Comparison of ENCODE assay signal across 9 cellular contexts in genomic region chr7:97499204-97499603, GRCh38.
A peak's percentile ranks its signal among the peaks of the same experiment; 100 is the strongest.
DNase-seq lines count a peak whose midpoint lies in the region; ATAC-seq and TF ChIP-seq lines count a peak whose summit lies in the region.
"Had no signal": no experiment of that assay in that cellular context is flagged by ENCODE, and none has a peak within 500 bp of the region (broad histone marks: within the 10 kb centered on the region; RNA-seq: fewer than 3 reads in every experiment).

No MANE protein-coding gene starts in this region.

- no peaks in the 10 kb centered on the region for H3K4me1 Mint-ChIP-seq in WTC11

- no peak overlapping the region for H2BK120ac ChIP-seq in mesenchymal stem cell (ENCODE audit: low read depth, low read length)

- TF ChIP-seq CTCF in WTC11 (IDR thresholded peaks at IDR 0.05), result no peak

- H3K36me3 Mint-ChIP-seq in WTC11, result no peaks in the 10 kb centered on the region

- H3K4me2 ChIP-seq in mesenchymal stem cell (ENCODE audit: low read length, poor library complexity, severe bottlenecking), result no peak overlapping the region
- H3K4me2 ChIP-seq: BLaER1 treated with 17β-estradiol and CSF1 and Interleukin-3, amounts not matched to agents 10 nM and 100 nM had no signal

- POLR2A ChIA-PET in WTC11 (lab: Charles Lee), result no interaction called here

- no peak overlapping the region for H3K9ac ChIP-seq in mesenchymal stem cell (ENCODE audit: low read length)
- H3K9ac ChIP-seq: BLaER1 treated with 17β-estradiol and CSF1 and Interleukin-3, amounts not matched to agents 10 nM and 100 nM had no signal

- H4K8ac ChIP-seq in mesenchymal stem cell (ENCODE audit: low read length), result no peak overlapping the region

- H3K9me3 ChIP-seq in mesenchymal stem cell (ENCODE audit: control insufficient read depth, low read length), result no peaks in the 10 kb centered on the region
- H3K9me3 ChIP-seq: BLaER1 treated with 17β-estradiol and CSF1 and Interleukin-3, amounts not matched to agents 10 nM and 100 nM had no signal

- no peaks in the 10 kb centered on the region for H3K79me1 ChIP-seq in mesenchymal stem cell (replicated peaks; ENCODE audit: low read length, poor library complexity, severe bottlenecking)

- no peak overlapping the region for H2BK5ac ChIP-seq in mesenchymal stem cell (ENCODE audit: low read depth, low read length, poor library complexity, severe bottlenecking)

- H2BK15ac ChIP-seq in mesenchymal stem cell (ENCODE audit: low read depth, poor library complexity, severe bottlenecking), result no peak overlapping the region

- DNase-seq in NCI-H146 (lab: John Stamatoyannopoulos, UW), result peak; percentile 12
- DNase-seq in NCI-H146 treated with DMSO at 0.1 percent for 48 hours (lab: John Stamatoyannopoulos, UW; ENCODE audit: unreplicated experiment), result no peak
- DNase-seq in LoVo (ENCODE audit: low spot score), result peak; percentile 62
- DNase-seq in WTC11 (ENCODE audit: low spot score), result peak; percentile 51
- DNase-seq in islet precursor cell, result peak; percentile 64
- no peak for DNase-seq in effector CD8-positive, alpha-beta T cell (lab: John Stamatoyannopoulos, UW)
- no peak for DNase-seq in mesenchymal stem cell

- H3K27me3 ChIP-seq in mesenchymal stem cell (ENCODE audit: control insufficient read depth in 1 of 2, insufficient read depth in 1 of 2, low read length in 2 of 2), result no peaks in the 10 kb centered on the region
- H3K27me3 ChIP-seq: BLaER1 treated with 17β-estradiol and CSF1 and Interleukin-3, amounts not matched to agents 10 nM and 100 nM had no signal

- no peak overlapping the region for H3K4me3 ChIP-seq in mesenchymal stem cell (ENCODE audit: insufficient read depth in 1 of 2, low read depth in 1 of 2, low read length in 2 of 2)
- H3K4me3 ChIP-seq: BLaER1 treated with 17β-estradiol and CSF1 and Interleukin-3, amounts not matched to agents 10 nM and 100 nM had no signal

- no peak overlapping the region for H2AK5ac ChIP-seq in mesenchymal stem cell (ENCODE audit: low read length, severe bottlenecking)

- H3K4ac ChIP-seq in mesenchymal stem cell (ENCODE audit: low read depth in 1 of 2, low read length in 2 of 2), result no peak overlapping the region

- no peak overlapping the region for H3K27ac Mint-ChIP-seq in WTC11

- H3K18ac ChIP-seq in mesenchymal stem cell (ENCODE audit: low read depth in 1 of 2, low read length in 2 of 2), result no peak overlapping the region

- no peak overlapping the region for H3K27ac ChIP-seq in mesenchymal stem cell (ENCODE audit: low read length, poor library complexity, severe bottlenecking)
- H3K27ac ChIP-seq: BLaER1 treated with 17β-estradiol and CSF1 and Interleukin-3, amounts not matched to agents 10 nM and 100 nM had no signal

- 41% methylated on average over 1 of the region's 1 CpG for WGBS in mesenchymal stem cell

- CTCF ChIA-PET in WTC11 (lab: Charles Lee), result interaction anchor here (0.6 to 1.4 kb wide), 13 partner anchors 9 to 395 kb away, joined by 3 to 9 read pairs (median 4); no protein-coding TSS in a partner anchor

- no peaks in the 10 kb centered on the region for H3K4me1 ChIP-seq in mesenchymal stem cell (ENCODE audit: control insufficient read depth, insufficient read depth, low read depth, low read length)
- H3K4me1 ChIP-seq: BLaER1 treated with 17β-estradiol and CSF1 and Interleukin-3, amounts not matched to agents 10 nM and 100 nM had no signal

- H2BK12ac ChIP-seq in mesenchymal stem cell (ENCODE audit: low read length in 2 of 2), result no peak overlapping the region

- no peaks in the 10 kb centered on the region for H3K36me3 ChIP-seq in mesenchymal stem cell (ENCODE audit: control insufficient read depth in 1 of 2, insufficient read depth in 2 of 2, low read depth in 1 of 2, low read length in 2 of 2)
- H3K36me3 ChIP-seq: BLaER1 treated with 17β-estradiol and CSF1 and Interleukin-3, amounts not matched to agents 10 nM and 100 nM had no signal

- no peaks in the 10 kb centered on the region for H3K27me3 Mint-ChIP-seq in WTC11 (ENCODE audit: low read depth)

- ATAC-seq in GM19455 (IDR thresholded peaks at IDR 0.05; ENCODE audit: unreplicated experiment) (peak; percentile 72), WTC11 (peak; percentile 87)

- H3K4me3 Mint-ChIP-seq in WTC11, result no peak overlapping the region

- H3K23ac ChIP-seq in mesenchymal stem cell (ENCODE audit: low read length in 2 of 2), result no peak overlapping the region

- H3K9me3 Mint-ChIP-seq in WTC11, result no peaks in the 10 kb centered on the region

- no peak overlapping the region for H2AFZ ChIP-seq in mesenchymal stem cell (ENCODE audit: low read depth, low read length)

- H4K91ac ChIP-seq in mesenchymal stem cell (ENCODE audit: low read length), result no peak overlapping the region

- no peak overlapping the region for H3K14ac ChIP-seq in mesenchymal stem cell (ENCODE audit: low read length in 2 of 2)

TF ChIP-seq in WTC11, 78 proteins besides CTCF, POLR2A, EP300 and RAD21 (continues in another document):
- TF ChIP-seq NR2C2 (CRISPR knock-in tag; IDR thresholded peaks at IDR 0.05) (no peak), AFF4 (CRISPR knock-in tag; IDR thresholded peaks at IDR 0.05; ENCODE audit: borderline replicate concordance) (no peak), ETV6 (CRISPR knock-in tag; IDR thresholded peaks at IDR 0.05) (no peak), HMGA2 (CRISPR knock-in tag; IDR thresholded peaks at IDR 0.05) (no peak), CREB1 (CRISPR knock-in tag; IDR thresholded peaks at IDR 0.05) (no peak), E2F5 (CRISPR knock-in tag; IDR thresholded peaks at IDR 0.05) (no peak), USF2 (CRISPR knock-in tag; IDR thresholded peaks at IDR 0.05) (no peak), ERG (CRISPR knock-in tag; IDR thresholded peaks at IDR 0.05) (no peak), SP1 (CRISPR knock-in tag; conservative IDR thresholded peaks at IDR 0.05) (no peak), ATF1 (CRISPR knock-in tag; IDR thresholded peaks at IDR 0.05) (no peak)

Comparison
In these comparisons a context has a peak if more than half of its experiments do, and no peak if none do; other contexts are left out.
1. DNase-seq: peak in NCI-H146 (single experiment), LoVo (single experiment), WTC11 (single experiment) and islet precursor cell (single experiment); none in NCI-H146 treated with DMSO at 0.1 percent for 48 hours (single experiment), effector CD8-positive, alpha-beta T cell (single experiment) and mesenchymal stem cell (single experiment).